ENCODE assay signal across 1 cellular context in the genomic region with DNA sequence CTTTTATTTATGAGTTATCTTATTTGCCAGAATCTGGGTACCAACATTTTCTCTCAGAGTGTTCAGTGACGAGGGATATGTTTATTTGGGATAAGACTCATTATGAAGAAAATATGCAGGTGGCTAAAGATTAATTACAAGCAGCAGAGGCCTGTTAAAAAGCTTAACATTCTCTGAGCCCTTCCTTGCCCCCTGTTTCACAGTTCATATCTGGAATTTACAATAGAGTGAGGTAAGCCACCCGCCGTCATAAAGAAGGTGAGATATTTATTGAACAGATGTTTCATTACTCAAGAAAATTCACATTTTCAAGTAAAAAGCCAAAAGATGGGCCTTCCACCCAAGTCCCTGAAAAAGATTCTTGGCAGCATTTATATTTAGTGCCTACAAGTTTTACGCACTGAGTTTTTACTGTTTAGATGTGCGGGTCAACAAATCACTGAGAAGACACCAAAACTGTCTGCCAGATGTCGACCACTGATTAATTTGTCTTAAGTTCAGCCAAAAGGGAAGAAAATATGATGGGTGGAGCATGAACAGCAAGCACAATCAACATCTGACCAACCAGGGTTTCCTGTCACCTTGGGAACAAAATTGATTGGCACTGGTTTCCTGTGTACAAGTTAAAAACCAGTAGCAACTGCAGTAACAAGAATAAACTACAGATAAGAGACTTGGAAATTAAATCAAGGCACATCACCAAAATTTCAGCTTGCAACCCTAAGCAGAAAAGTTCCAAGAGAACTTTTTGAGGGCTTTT.
TF ChIP-seq lines count a peak whose summit lies in the region.

No MANE protein-coding gene starts in this region.

TF ChIP-seq in endothelial cell of umbilical vein, 7 proteins besides CTCF, POLR2A, EP300 and RAD21:
- TF ChIP-seq GATA2 (IDR thresholded peaks at IDR 0.05; ENCODE audit: insufficient read depth, insufficient read length, low read depth, low read length) (peak; percentile 8), EZH2 (IDR thresholded peaks at IDR 0.05; ENCODE audit: borderline replicate concordance, low read depth, low read length, severe bottlenecking) (no peak)
TF ChIP-seq in endothelial cell of umbilical vein: peak in this region for 1.
